In the genomic region with DNA sequence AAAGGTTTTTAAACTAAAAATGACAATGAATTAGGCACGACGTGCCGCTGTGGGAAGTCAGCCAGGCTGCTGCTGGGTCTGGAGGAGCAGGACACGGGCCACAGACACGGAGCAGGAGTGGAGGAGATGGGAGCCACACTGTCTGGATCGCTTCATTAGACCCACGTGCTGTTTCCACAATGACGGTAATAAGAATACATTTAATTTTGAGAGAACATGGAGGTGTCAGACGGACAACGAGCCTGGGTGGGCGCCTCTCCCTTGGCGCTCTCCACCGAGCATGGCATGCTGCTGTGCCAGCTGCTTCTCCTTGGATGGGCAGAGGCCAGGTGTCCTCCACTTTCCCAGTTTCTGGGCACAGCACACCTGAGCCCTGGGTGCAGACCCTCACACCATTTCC, we compare ENCODE assay signal across 1 cellular context. TPM values are rescaled to one million over a fixed set of nuclear protein-coding genes. Genes with fewer than 3 reads are reported as not detected.
"Had no signal": no experiment of that assay in that cellular context is flagged by ENCODE, and none has a peak within 500 bp of the region (broad histone marks: within the 10 kb centered on the region; RNA-seq: fewer than 3 reads in every experiment).

No MANE protein-coding gene starts in this region.

RNA-seq across cellular contexts. Expression of a gene that starts 12.3 kb away (rescaled TPM):
- total RNA-seq: SJSA1 had no signal
